Comparison of ENCODE assay signal across 23 cellular contexts in genomic region chr19:43797118-43797517, GRCh38. TPM values are rescaled to one million over a fixed set of nuclear protein-coding genes. Genes with fewer than 3 reads are reported as not detected.
DNase-seq lines count a peak whose midpoint lies in the region; ATAC-seq and TF ChIP-seq lines count a peak whose summit lies in the region.
"Had no signal": no experiment of that assay in that cellular context is flagged by ENCODE, and none has a peak within 500 bp of the region (broad histone marks: within the 10 kb centered on the region; RNA-seq: fewer than 3 reads in every experiment).

No MANE protein-coding gene starts in this region.

- CTCF ChIA-PET in WTC11 (lab: Charles Lee) (interaction anchor here (0.8 to 1.7 kb wide), 4 partner anchors 12 to 52 kb away, joined by 3 to 6 read pairs (median 5); no protein-coding TSS in a partner anchor), HEK293T (lab: Yijun Ruan, JAX) (interaction anchor here (1.1 kb wide), 1 partner anchor 12 kb away, joined by 3 read pairs; no protein-coding TSS in a partner anchor)

- DNase-seq in activated T-cell treated with anti-CD3 and anti-CD28 coated beads, Interleukin-2, amount 50 U/mL, for 4 hours: no peak
- DNase-seq in activated T-cell treated with anti-CD3 and anti-CD28 coated beads, Interleukin-2, amount 50 U/mL, for 1 hour: no peak
- DNase-seq in WTC11 (ENCODE audit: low spot score) (no peak), medulla oblongata (ENCODE audit: extremely low spot score) (peak; percentile 41), HEK293T (ENCODE audit: extremely low spot score) (no peak)
- no peak for DNase-seq in stimulated activated effector memory CD8-positive, alpha-beta T cell treated with anti-CD3 and anti-CD28 coated beads, Interleukin-12 subunit alpha, Interleukin-12 subunit beta, amount 100 ng/mL, for 72 hours (ENCODE audit: low spot score in 2 of 2)
- DNase-seq: ACHN; activated CD8-positive, alpha-beta memory T cell treated with anti-CD3 and anti-CD28 coated beads, Interleukin-2, amount 50 U/mL, for 48 hours; DND-41; foreskin keratinocyte; HFFc6; hippocampal formation; KG1; lower lobe of right lung; NCI-H1092; NCI-H2081; NCI-H446; nephron progenitor cell; Peyer's patch; stimulated activated CD4-positive, alpha-beta T cell treated with anti-CD3 and anti-CD28 coated beads, Interleukin-4, amount 100 ng/mL, for 24 hours had no signal

- H3K36me3 Mint-ChIP-seq in activated T-cell treated with anti-CD3 and anti-CD28 coated beads, Interleukin-2, amount 50 U/mL, for 4 hours (ENCODE audit: insufficient read depth): no peaks in the 10 kb centered on the region
- no peaks in the 10 kb centered on the region for H3K36me3 Mint-ChIP-seq in WTC11
- H3K36me3 Mint-ChIP-seq in stimulated activated effector memory CD8-positive, alpha-beta T cell treated with anti-CD3 and anti-CD28 coated beads, Interleukin-12 subunit alpha, Interleukin-12 subunit beta, amount 100 ng/mL, for 72 hours: no peaks in the 10 kb centered on the region

- no peak for TF ChIP-seq CTCF in WTC11 (IDR thresholded peaks at IDR 0.05)

- H3K4me1 Mint-ChIP-seq in activated T-cell treated with anti-CD3 and anti-CD28 coated beads, Interleukin-2, amount 50 U/mL, for 4 hours (ENCODE audit: low read depth): peaks cover 10% of the 10 kb centered on the region
- H3K4me1 Mint-ChIP-seq in WTC11: peaks cover 5% of the 10 kb centered on the region; the same call in 1 of the 2 replicates
- peaks cover 19% of the 10 kb centered on the region for H3K4me1 Mint-ChIP-seq in stimulated activated effector memory CD8-positive, alpha-beta T cell treated with anti-CD3 and anti-CD28 coated beads, Interleukin-12 subunit alpha, Interleukin-12 subunit beta, amount 100 ng/mL, for 72 hours
- H3K4me1 Mint-ChIP-seq: nephron progenitor cell had no signal

- no peak for ATAC-seq in activated T-cell treated with anti-CD3 and anti-CD28 coated beads, Interleukin-2, amount 50 U/mL, for 4 hours
- ATAC-seq in WTC11: no peak
- ATAC-seq in stimulated activated effector memory CD8-positive, alpha-beta T cell treated with anti-CD3 and anti-CD28 coated beads, Interleukin-12 subunit alpha, Interleukin-12 subunit beta, amount 100 ng/mL, for 72 hours: no peak
- ATAC-seq in HG02759 (IDR thresholded peaks at IDR 0.05; ENCODE audit: unreplicated experiment): no peak
- ATAC-seq in GM21786 (IDR thresholded peaks at IDR 0.05; ENCODE audit: unreplicated experiment): no peak
- ATAC-seq: activated CD4-positive, CD25-positive, alpha-beta regulatory T cell treated with anti-CD3 and anti-CD28 coated beads, Interleukin-2, amount 50 U/mL, for 24 hours; foreskin keratinocyte had no signal

- H3K27ac Mint-ChIP-seq in WTC11: no peak overlapping the region
- H3K27ac Mint-ChIP-seq in stimulated activated effector memory CD8-positive, alpha-beta T cell treated with anti-CD3 and anti-CD28 coated beads, Interleukin-12 subunit alpha, Interleukin-12 subunit beta, amount 100 ng/mL, for 72 hours: no peak overlapping the region
- H3K27ac Mint-ChIP-seq: HFFc6, nephron progenitor cell had no signal

- no peaks in the 10 kb centered on the region for H3K9me3 Mint-ChIP-seq in activated T-cell treated with anti-CD3 and anti-CD28 coated beads, Interleukin-2, amount 50 U/mL, for 4 hours
- H3K9me3 Mint-ChIP-seq in WTC11: peaks cover 4% of the 10 kb centered on the region; the same call in 1 of the 2 replicates
- H3K9me3 Mint-ChIP-seq in stimulated activated effector memory CD8-positive, alpha-beta T cell treated with anti-CD3 and anti-CD28 coated beads, Interleukin-12 subunit alpha, Interleukin-12 subunit beta, amount 100 ng/mL, for 72 hours: no peaks in the 10 kb centered on the region
- H3K9me3 Mint-ChIP-seq: HFFc6 had no signal

- peak overlapping the region; percentile 42 for H3K4me3 Mint-ChIP-seq in activated T-cell treated with anti-CD3 and anti-CD28 coated beads, Interleukin-2, amount 50 U/mL, for 4 hours
- peak overlapping the region; percentile 29; the same call in 1 of the 2 replicates for H3K4me3 Mint-ChIP-seq in WTC11
- peak overlapping the region; percentile 76 for H3K4me3 Mint-ChIP-seq in stimulated activated effector memory CD8-positive, alpha-beta T cell treated with anti-CD3 and anti-CD28 coated beads, Interleukin-12 subunit alpha, Interleukin-12 subunit beta, amount 100 ng/mL, for 72 hours
- H3K4me3 Mint-ChIP-seq: HFFc6, nephron progenitor cell had no signal

- POLR2A ChIA-PET in WTC11 (lab: Charles Lee) (no interaction called here), HEK293T (lab: Yijun Ruan, JAX) (no interaction called here)

- H3K27me3 Mint-ChIP-seq in activated T-cell treated with anti-CD3 and anti-CD28 coated beads, Interleukin-2, amount 50 U/mL, for 4 hours (ENCODE audit: low read depth): peaks cover 5% of the 10 kb centered on the region
- peaks cover 85% of the 10 kb centered on the region for H3K27me3 Mint-ChIP-seq in WTC11 (ENCODE audit: low read depth)

TF ChIP-seq in WTC11, 78 proteins besides CTCF, POLR2A, EP300 and RAD21 (continues in another document):
- TF ChIP-seq ZNF138 (CRISPR knock-in tag; conservative IDR thresholded peaks at IDR 0.05) (no peak), MLX (CRISPR knock-in tag; IDR thresholded peaks at IDR 0.05) (no peak), NFE2L1 (CRISPR knock-in tag; IDR thresholded peaks at IDR 0.05) (no peak), ESRRA (CRISPR knock-in tag; IDR thresholded peaks at IDR 0.05; ENCODE audit: borderline replicate concordance) (no peak), CREB1 (CRISPR knock-in tag; IDR thresholded peaks at IDR 0.05) (no peak), SMAD3 (CRISPR knock-in tag; IDR thresholded peaks at IDR 0.05; ENCODE audit: borderline replicate concordance) (no peak), EMX1 (CRISPR knock-in tag; IDR thresholded peaks at IDR 0.05) (no peak), KAT7 (CRISPR knock-in tag; IDR thresholded peaks at IDR 0.05; ENCODE audit: borderline replicate concordance) (no peak), ELF4 (CRISPR knock-in tag; IDR thresholded peaks at IDR 0.05; ENCODE audit: low read depth) (no peak), CREM (CRISPR knock-in tag; IDR thresholded peaks at IDR 0.05) (no peak)

TF ChIP-seq in HEK293T, 16 proteins besides CTCF, POLR2A, EP300 and RAD21:
- TF ChIP-seq LEF1 (IDR thresholded peaks at IDR 0.05; ENCODE audit: borderline replicate concordance): no peak
- TF ChIP-seq ARNT (IDR thresholded peaks at IDR 0.05): no peak
- TF ChIP-seq SP1 (IDR thresholded peaks at IDR 0.05): no peak
- TF ChIP-seq TARDBP (IDR thresholded peaks at IDR 0.05): no peak
- TF ChIP-seq NFRKB (IDR thresholded peaks at IDR 0.05): no peak
- TF ChIP-seq ZNF384 (IDR thresholded peaks at IDR 0.05): no peak
- TF ChIP-seq L3MBTL2 (conservative IDR thresholded peaks at IDR 0.05): no peak
- TF ChIP-seq HDGF (IDR thresholded peaks at IDR 0.05; ENCODE audit: borderline replicate concordance): no peak
- no peak for TF ChIP-seq FOXM1 (IDR thresholded peaks at IDR 0.05; ENCODE audit: borderline replicate concordance)
- no peak for TF ChIP-seq SUZ12 (IDR thresholded peaks at IDR 0.05)
- TF ChIP-seq BHLHE40 (IDR thresholded peaks at IDR 0.05; ENCODE audit: borderline replicate concordance): no peak
- no peak for TF ChIP-seq FOXA1 (IDR thresholded peaks at IDR 0.05)
- TF ChIP-seq FOXK2 (IDR thresholded peaks at IDR 0.05): no peak
- TF ChIP-seq CTBP1 (IDR thresholded peaks at IDR 0.05; ENCODE audit: borderline replicate concordance): no peak
- no peak for TF ChIP-seq ELF4 (IDR thresholded peaks at IDR 0.05)
- TF ChIP-seq PKNOX1 (IDR thresholded peaks at IDR 0.05): no peak

RNA-seq across cellular contexts. Expression of gene LYPD5, which starts 5.1 kb away (rescaled TPM):
- under 1 TPM in 2 of 3 donors, not detected in 1; 0.53 to 0.87 TPM for total RNA-seq in activated T-cell treated with anti-CD3 and anti-CD28 coated beads, Interleukin-2, amount 50 U/mL, for 4 hours
- 0.39 to 0.78 TPM (median 0.46 TPM) in 3 replicates for total RNA-seq in WTC11 (2021)

RNA-seq across cellular contexts. Expression of gene KCNN4, which starts 16.3 kb away (rescaled TPM):
- 100 to 1,000 TPM in 1 of 3 donors, 10 to 100 TPM in 2; 90.6 to 123 (median 94.7) TPM for total RNA-seq in activated T-cell treated with anti-CD3 and anti-CD28 coated beads, Interleukin-2, amount 50 U/mL, for 4 hours
- 0.76 to 1.1 TPM (median 0.98 TPM) in 3 replicates for total RNA-seq in WTC11 (2021)

RNA-seq across cellular contexts. Expression of gene ZNF283, which starts 30.0 kb away (rescaled TPM):
- 1 to 10 TPM; 2.7 to 3.2 (median 3.0) TPM for total RNA-seq in activated T-cell treated with anti-CD3 and anti-CD28 coated beads, Interleukin-2, amount 50 U/mL, for 4 hours
- total RNA-seq in WTC11 (2021): 6.2 to 7.1 TPM (median 6.7 TPM) in 3 replicates

RNA-seq across cellular contexts. Expression of gene SMG9, which starts 42.4 kb away (rescaled TPM):
- total RNA-seq in activated T-cell treated with anti-CD3 and anti-CD28 coated beads, Interleukin-2, amount 50 U/mL, for 4 hours: 100 to 1,000 TPM; 102 to 114 (median 109) TPM
- total RNA-seq in WTC11 (2021): 25.7 to 39.6 TPM (median 34.3 TPM) in 3 replicates

Comparison
In these comparisons a context has a peak if more than half of its experiments do, and no peak if none do; other contexts are left out.
1. RNA of gene KCNN4, which starts 16.3 kb away (total RNA-seq): 90.6 to 123 TPM in activated T-cell treated with anti-CD3 and anti-CD28 coated beads, Interleukin-2, amount 50 U/mL, for 4 hours; 0.76 to 1.1 TPM in WTC11; every median in the first group is over 10 times any median in the second.
2. Peak in every context shown above with its lines, with median percentiles within 50 percentile points of each other: H3K4me3 Mint-ChIP-seq.